ENCODE assay signal across 8 cellular contexts in genomic region chr11:22829231-22830081, GRCh38. TPM values are rescaled to one million over a fixed set of nuclear protein-coding genes. Genes with fewer than 3 reads are reported as not detected.
DNase-seq lines count a peak whose midpoint lies in the region; ATAC-seq, FAIRE-seq and TF ChIP-seq lines count a peak whose summit lies in the region.

A gene with protein sequence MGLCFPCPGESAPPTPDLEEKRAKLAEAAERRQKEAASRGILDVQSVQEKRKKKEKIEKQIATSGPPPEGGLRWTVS (minus strand): TSS chr11:22829801. CDS start chr11:22829748, 53 bp downstream.

- H3K9me3 ChIP-seq in right atrium auricular region (no peaks in the 10 kb centered on the region), psoas muscle (no peaks in the 10 kb centered on the region)

- peak within 1 kb of the TSS; percentile 77 to 90 for H3K27ac ChIP-seq in right atrium auricular region
- H3K27ac ChIP-seq in psoas muscle = peak within 1 kb of the TSS; percentile 87

- ATAC-seq in HG02798 (IDR thresholded peaks at IDR 0.05; ENCODE audit: poor library complexity, unreplicated experiment) = peak; percentile 91
- peak; percentile 98 to 99 (median 99) for ATAC-seq in psoas muscle

- TF ChIP-seq CTCF in GM13976 (IDR thresholded peaks at IDR 0.05; ENCODE audit: borderline replicate concordance, control extremely low read depth, extremely low read depth, insufficient read depth, missing control alignments) (peak; percentile 89), right atrium auricular region (IDR thresholded peaks at IDR 0.05) (peak; percentile 74 to 83), psoas muscle (IDR thresholded peaks at IDR 0.05) (peak; percentile 64)

- intact Hi-C loops in psoas muscle (cut with DNase I) = no loop called here

- peak within 1 kb of the TSS; percentile 69 to 92 for H3K4me3 ChIP-seq in right atrium auricular region
- H3K4me3 ChIP-seq in psoas muscle = peak within 1 kb of the TSS; percentile 94

- H3K27me3 ChIP-seq in right atrium auricular region (no peaks in the 10 kb centered on the region), psoas muscle (ENCODE audit: insufficient read depth in 3 of 3, low read length in 2 of 3) (no peaks in the 10 kb centered on the region)

- in situ Hi-C loops in GM13976 (cut with MboI; ENCODE audit: low sequenced_read_pairs, unreplicated experiment) = loop anchor here (10.0 kb wide), 1 partner anchor 495 kb away; the partner anchor contains the start of gene SLC17A6

- H3K4me1 ChIP-seq in right atrium auricular region (peaks cover 0 to 14% of the 10 kb centered on the region in 2 donors), psoas muscle (peaks cover 9% of the 10 kb centered on the region)

- WGBS in psoas muscle, 3 donors = 1% methylated on average over 62 to 78 of the region's 79 CpGs

- DNase-seq in GM13976 (ENCODE audit: low spot score) (peak; percentile 93), NCI-H146 (lab: John Stamatoyannopoulos, UW) (peak; percentile 91), T-helper 2 cell (peak; percentile 84 to 90 (median 89)), anterior cingulate cortex (lab: John Stamatoyannopoulos, UW) (peak; percentile 41 to 96 (median 91)), right atrium auricular region (ENCODE audit: low spot score) (peak; percentile 89), psoas muscle (peak; percentile 92 to 97), urothelium cell line (ENCODE audit: low spot score) (peak; percentile 95)

- peak; percentile 94 for FAIRE-seq in urothelium cell line (lab: Jason Lieb, UNC)

- H3K36me3 ChIP-seq in right atrium auricular region (no peaks in the 10 kb centered on the region), psoas muscle (ENCODE audit: insufficient read depth in 1 of 2, low read depth in 1 of 2) (peaks cover 0 to 26% of the 10 kb centered on the region in 2 donors)

RNA-seq across cellular contexts. Expression of the gene that starts here (rescaled TPM):
- total RNA-seq in right atrium auricular region (10 to 100 TPM; 13.1 to 13.9 TPM), psoas muscle (10 to 100 TPM; 18.0 to 29.1 (median 20.9) TPM)
- 10 to 100 TPM in 1 of 3 donors, 1 to 10 TPM in 2; 3.9 to 11.9 (median 8.9) TPM for polyA plus RNA-seq in psoas muscle

Comparison
In these comparisons a context has a peak if more than half of its experiments do, and no peak if none do; other contexts are left out.
1. Peak in every context shown above with its lines: DNase-seq, ATAC-seq, H3K4me3 ChIP-seq and H3K27ac ChIP-seq.